In the genomic region with DNA sequence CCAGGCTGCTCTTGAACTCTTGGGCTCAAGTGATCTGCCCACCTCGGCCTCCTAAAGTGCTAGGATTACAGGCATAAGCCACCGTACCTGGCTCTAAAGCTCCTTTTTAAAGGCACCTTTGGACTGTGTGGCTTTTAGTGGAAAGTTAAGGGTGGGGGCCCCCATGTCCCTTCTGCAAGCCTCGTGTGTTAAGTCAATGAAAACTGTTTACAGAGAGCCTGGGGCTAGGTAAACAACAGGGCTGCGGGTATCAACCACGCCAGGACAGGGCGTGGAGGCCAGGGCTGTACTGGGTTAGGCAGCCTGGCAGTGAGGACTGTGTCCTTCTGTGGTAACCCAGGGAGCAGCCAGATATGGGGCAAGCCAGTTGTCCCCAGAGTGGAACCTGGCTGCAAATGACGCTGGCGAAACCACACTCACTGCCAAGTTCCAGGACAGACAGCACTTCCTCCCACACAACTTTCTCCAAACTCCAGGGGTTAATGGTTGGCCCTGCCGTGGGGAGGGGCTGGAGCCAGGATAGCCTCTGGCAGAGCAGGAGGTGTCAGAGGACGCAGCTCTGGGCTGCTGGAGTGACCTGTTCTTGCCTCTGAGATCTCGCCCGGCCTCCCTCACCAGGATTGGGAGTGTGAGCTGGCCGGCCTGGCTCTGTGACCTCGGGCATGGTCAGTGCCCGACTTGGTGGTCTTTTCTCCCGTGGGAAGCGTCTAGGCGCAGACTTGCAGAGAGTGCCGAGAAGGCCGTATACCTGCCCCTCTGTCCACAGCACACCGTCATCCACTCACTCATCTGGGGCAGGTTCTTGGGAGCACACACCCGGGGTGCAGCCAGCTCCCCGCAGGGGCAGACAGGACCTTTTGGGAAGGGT, we compare ENCODE assay signal across 13 cellular contexts. TPM values are rescaled to one million over a fixed set of nuclear protein-coding genes. Genes with fewer than 3 reads are reported as not detected.
DNase-seq lines count a peak whose midpoint lies in the region; ATAC-seq, FAIRE-seq and TF ChIP-seq lines count a peak whose summit lies in the region.
"Had no signal": no experiment of that assay in that cellular context is flagged by ENCODE, and none has a peak within 500 bp of the region (broad histone marks: within the 10 kb centered on the region; RNA-seq: fewer than 3 reads in every experiment).

No MANE protein-coding gene starts in this region.

- H3K27ac ChIP-seq in pancreas, result peak overlapping the region in 3 of 4 donors; percentile 17 to 40 (median 22)
- H3K27ac ChIP-seq: brain microvascular endothelial cell, prostate gland had no signal

- intact Hi-C loops in left ventricle myocardium superior (cut with micrococcal nuclease) (no loop called here), pancreas (cut with DNase I) (no loop called here), head of caudate nucleus (cut with DNase I) (no loop called here)

- 47 to 56% methylated on average over 23 of the region's 23 CpGs for WGBS in pancreas, 2 donors

- DNase-seq in COLO668 (lab: John Stamatoyannopoulos, UW; ENCODE audit: unreplicated experiment) (peak; percentile 43), left ventricle myocardium superior (no peak), pancreas (peak in 1 of 6 donors; percentile 40), head of caudate nucleus (no peak), T-helper 17 cell (no peak), NCI-H510A (lab: John Stamatoyannopoulos, UW) (no peak)
- DNase-seq in stimulated activated CD8-positive, alpha-beta memory T cell treated with anti-CD3 and anti-CD28 coated beads, Interleukin-4, amount 100 ng/mL, for 48 hours, result no peak
- DNase-seq: BE2C, brain microvascular endothelial cell had no signal

- peaks cover 14% of the 10 kb centered on the region for H3F3A ChIP-seq in Loucy (ENCODE audit: low read depth)

- no peak for FAIRE-seq in pancreas (lab: Jason Lieb, UNC)

- H3K9me3 ChIP-seq in Loucy (ENCODE audit: insufficient read depth, low read depth, low read length) (no peaks in the 10 kb centered on the region), pancreas (no peaks in the 10 kb centered on the region), T-helper 17 cell (ENCODE audit: control insufficient read depth, low read length, poor library complexity, severe bottlenecking) (no peaks in the 10 kb centered on the region)
- H3K9me3 ChIP-seq: BE2C, prostate gland had no signal

- H4K20me1 ChIP-seq in Loucy (ENCODE audit: insufficient read depth, low read length, poor library complexity, severe bottlenecking), result no peaks in the 10 kb centered on the region

- no peak overlapping the region for H3K27ac Mint-ChIP-seq in T-helper 17 cell
- H3K27ac Mint-ChIP-seq: T-helper 1 cell treated with Interleukin-12 subunit alpha and Interleukin-12 subunit beta and Interleukin-4 antibody, amounts not matched to agents 30 μg/mL and 1 μg/mL, for 36 hours had no signal

- H3K36me3 Mint-ChIP-seq in T-helper 17 cell (ENCODE audit: low read depth), result no peaks in the 10 kb centered on the region

- H3K9me2 ChIP-seq in Loucy (replicated peaks; ENCODE audit: low read depth, low read length), result no peaks in the 10 kb centered on the region

- peak overlapping the region; percentile 91 for H3K9ac ChIP-seq in Loucy (ENCODE audit: low read depth, low read length, poor library complexity, severe bottlenecking)

- no peaks in the 10 kb centered on the region for H3K27me3 Mint-ChIP-seq in T-helper 17 cell
- H3K27me3 Mint-ChIP-seq: IgD-negative memory B cell had no signal

- H3K4me1 ChIP-seq in Loucy (ENCODE audit: insufficient read depth, low read length, poor library complexity, severe bottlenecking) (peaks cover 76% of the 10 kb centered on the region), pancreas (no peaks in the 10 kb centered on the region)

- TF ChIP-seq CTCF in Loucy (conservative IDR thresholded peaks at IDR 0.05; ENCODE audit: low read length) (no peak), pancreas (IDR thresholded peaks at IDR 0.05) (no peak)

- no peak overlapping the region for H3K4me3 Mint-ChIP-seq in T-helper 17 cell
- H3K4me3 Mint-ChIP-seq: T-helper 1 cell treated with Interleukin-12 subunit alpha and Interleukin-12 subunit beta and Interleukin-4 antibody, amounts not matched to agents 30 μg/mL and 1 μg/mL, for 36 hours had no signal

- ATAC-seq in left ventricle myocardium superior (peak; percentile 53), pancreas (peak in 3 of 4 donors; percentile 5 to 53 (median 26)), T-helper 17 cell (no peak)

- peaks cover 58% of the 10 kb centered on the region for H3K79me2 ChIP-seq in Loucy (ENCODE audit: insufficient read depth, low read length)

- H3K4me2 ChIP-seq in Loucy (ENCODE audit: low read depth, low read length, poor library complexity, severe bottlenecking), result peak overlapping the region; percentile 96

- H3K27me3 ChIP-seq in Loucy (ENCODE audit: insufficient read depth, low read length, poor library complexity, severe bottlenecking) (no peaks in the 10 kb centered on the region), pancreas (no peaks in the 10 kb centered on the region)
- H3K27me3 ChIP-seq: BE2C, brain microvascular endothelial cell had no signal

- no peak overlapping the region for H3K4me3 ChIP-seq in Loucy (ENCODE audit: low read length, poor library complexity, severe bottlenecking)
- no peak overlapping the region for H3K4me3 ChIP-seq in pancreas
- H3K4me3 ChIP-seq: prostate gland had no signal

- H3K36me3 ChIP-seq in Loucy (ENCODE audit: insufficient read depth, low read length) (no peaks in the 10 kb centered on the region), pancreas (no peaks in the 10 kb centered on the region)
- H3K36me3 ChIP-seq: BE2C, prostate gland had no signal

- H2AFZ ChIP-seq in Loucy (ENCODE audit: low read length), result no peak overlapping the region

- peaks cover 12% of the 10 kb centered on the region for H3K4me1 Mint-ChIP-seq in T-helper 17 cell

RNA-seq across cellular contexts. Expression of gene SLC17A9, which starts 3.2 kb away (rescaled TPM):
- total RNA-seq in left ventricle myocardium superior (1.5 TPM), pancreas (1 to 10 TPM in 5 of 6 donors, under 1 TPM in 1; 0.63 to 7.7 (median 2.3) TPM), T-helper 17 cell (1 to 10 TPM in 1 of 2 donors, under 1 TPM in 1; 0.89 to 2.4 TPM)
- 1 to 10 TPM; 3.5 to 6.2 TPM for polyA plus RNA-seq in pancreas

RNA-seq across cellular contexts. Expression of gene GID8, which starts 17.8 kb away (rescaled TPM):
- 16.1 TPM for total RNA-seq in left ventricle myocardium superior
- 10 to 100 TPM; 13.1 to 22.4 (median 16.6) TPM for total RNA-seq in pancreas
- polyA plus RNA-seq in pancreas, result 10 to 100 TPM in 1 of 2 donors, 1 to 10 TPM in 1; 6.0 to 14.6 TPM
- 10 to 100 TPM; 33.4 to 39.9 TPM for total RNA-seq in T-helper 17 cell

RNA-seq across cellular contexts. Expression of gene DIDO1, which starts 29.4 kb away (rescaled TPM):
- 38.3 TPM for total RNA-seq in left ventricle myocardium superior
- total RNA-seq in pancreas, result 10 to 100 TPM; 16.7 to 29.8 (median 18.5) TPM
- 10 to 100 TPM; 17.3 to 21.2 TPM for polyA plus RNA-seq in pancreas
- total RNA-seq in T-helper 17 cell, result 10 to 100 TPM; 58.3 to 65.7 TPM

RNA-seq across cellular contexts. Expression of gene BHLHE23, which starts 51.0 kb away (rescaled TPM):
- total RNA-seq in left ventricle myocardium superior (not detected), pancreas (not detected), T-helper 17 cell (not detected)
- not detected for polyA plus RNA-seq in pancreas
- polyA plus RNA-seq: IgD-negative memory B cell had no signal
